Comparison of ENCODE assay signal across 8 cellular contexts in the genomic region with DNA sequence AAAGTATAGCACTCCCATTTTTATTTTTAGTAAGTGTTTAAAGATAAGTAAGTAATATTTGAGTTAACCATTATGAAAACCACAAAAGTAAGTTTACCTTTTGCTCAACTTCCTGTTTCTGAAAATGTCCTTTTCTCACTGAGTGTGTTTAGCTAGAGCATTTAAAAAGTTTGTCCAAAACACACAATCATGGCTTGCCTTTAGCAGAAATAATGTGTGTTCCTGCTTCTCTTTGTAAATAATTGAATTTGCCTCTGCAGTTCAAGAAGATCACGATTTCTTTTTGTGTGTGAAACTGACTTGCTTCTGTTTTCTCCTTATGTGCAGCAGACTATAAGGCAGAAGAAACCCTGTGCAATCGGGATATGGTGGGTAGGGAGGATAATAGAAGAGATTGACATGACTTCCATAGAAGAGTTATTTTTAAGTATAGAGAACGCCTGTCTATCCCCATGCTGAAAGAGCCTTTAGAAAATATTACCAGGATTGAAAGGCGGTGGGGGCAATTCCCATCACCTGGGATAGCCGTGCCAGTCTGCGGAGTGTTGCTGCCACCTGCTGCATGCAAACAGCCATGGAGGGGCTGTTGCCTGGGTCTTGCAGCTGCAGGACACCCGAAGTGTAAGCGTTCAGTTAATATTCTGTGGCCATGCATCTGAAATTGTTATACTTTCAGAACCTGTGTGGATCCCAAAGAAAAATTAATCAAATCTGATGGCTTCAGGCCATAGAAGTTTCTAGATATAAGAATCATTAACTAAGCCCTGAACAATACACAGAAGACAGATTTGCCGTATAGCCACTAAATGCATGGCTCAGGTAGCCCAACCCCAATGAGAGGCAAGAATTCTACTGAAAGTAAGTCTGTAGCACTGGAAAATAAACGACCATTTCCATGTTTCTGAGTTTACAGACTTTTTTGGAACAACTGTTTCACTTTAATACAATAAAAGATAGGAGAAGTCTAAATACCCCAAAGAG. TPM values are rescaled to one million over a fixed set of nuclear protein-coding genes. Genes with fewer than 3 reads are reported as not detected.
DNase-seq lines count a peak whose midpoint lies in the region; ATAC-seq, FAIRE-seq and TF ChIP-seq lines count a peak whose summit lies in the region.

No MANE protein-coding gene starts in this region.

- no peaks in the 10 kb centered on the region for H4K20me1 ChIP-seq in keratinocyte (ENCODE audit: control insufficient read depth, extremely low read depth, insufficient read depth, low read length)

- peak; percentile 61 to 88 (median 76) for TF ChIP-seq CTCF in keratinocyte (optimal IDR thresholded peaks at IDR 0.05 in 1 of 3, IDR thresholded peaks at IDR 0.05 in 1 of 3, conservative IDR thresholded peaks at IDR 0.05 in 1 of 3; ENCODE audit: extremely low read depth in 1 of 3, insufficient read depth in 2 of 3, low read length in 3 of 3)

- no peak overlapping the region for H3K4me3 ChIP-seq in keratinocyte (ENCODE audit: control insufficient read depth in 2 of 3, extremely low read depth in 1 of 3, insufficient read depth in 2 of 3, low read depth in 1 of 3, low read length in 3 of 3)

- H3K36me3 ChIP-seq in keratinocyte (ENCODE audit: control insufficient read depth in 2 of 2, extremely low read depth in 1 of 2, insufficient read depth in 2 of 2, low read length in 2 of 2): no peaks in the 10 kb centered on the region

- no peak overlapping the region for H2AFZ ChIP-seq in keratinocyte (ENCODE audit: control insufficient read depth, low read length)

- H3K4me1 ChIP-seq in keratinocyte (ENCODE audit: control insufficient read depth, extremely low read depth, insufficient read depth, low read length): peaks cover 13% of the 10 kb centered on the region

- ATAC-seq in GM21528 (IDR thresholded peaks at IDR 0.05; ENCODE audit: low FRiP score, unreplicated experiment): peak; percentile 81

- H3K9ac ChIP-seq in keratinocyte (ENCODE audit: control insufficient read depth, extremely low read depth, insufficient read depth, low read length): no peak overlapping the region

- H3K27ac ChIP-seq in keratinocyte (ENCODE audit: control insufficient read depth, insufficient read depth, low read length): no peak overlapping the region

- no peaks in the 10 kb centered on the region for H3K27me3 ChIP-seq in keratinocyte (ENCODE audit: control insufficient read depth, extremely low read depth, insufficient read depth, low read length)

- H3K9me1 ChIP-seq in keratinocyte (ENCODE audit: control insufficient read depth, extremely low read depth, insufficient read depth, low read length): no peaks in the 10 kb centered on the region

- H3K79me2 ChIP-seq in keratinocyte (ENCODE audit: control insufficient read depth, insufficient read depth, low read length): no peaks in the 10 kb centered on the region

- no peak for FAIRE-seq in keratinocyte (lab: Jason Lieb, UNC)

- H3K9me3 ChIP-seq in keratinocyte (ENCODE audit: control insufficient read depth, low read depth, low read length): no peaks in the 10 kb centered on the region

- dilution Hi-C loops in keratinocyte (cut with MboI; ENCODE audit: extremely low pct_ligation_motif_present, low sequenced_read_pairs): no loop called here

- H3K4me2 ChIP-seq in keratinocyte (ENCODE audit: control insufficient read depth, extremely low read depth, insufficient read depth, low read depth, low read length): no peak overlapping the region

- peak; percentile 50 for DNase-seq in GF-D8 (lab: John Stamatoyannopoulos, UW)
- DNase-seq in HT1080 (ENCODE audit: low read depth): peak; percentile 39
- peak; percentile 47 for DNase-seq in SKM-1 treated with dmso at 0.1 percent for 144 hours (lab: John Stamatoyannopoulos, UW; ENCODE audit: unreplicated experiment)
- peak; percentile 49 for DNase-seq in amniotic epithelial cell (ENCODE audit: low read depth)
- no peak for DNase-seq in keratinocyte (ENCODE audit: low read depth, low spot score)
- peak; percentile 73 for DNase-seq in stimulated activated CD4-positive, alpha-beta T cell treated with anti-CD3 and anti-CD28 coated beads, Interleukin-4, amount 100 ng/mL, for 24 hours
- DNase-seq in hepatic stellate cell (ENCODE audit: low spot score): no peak

RNA-seq across cellular contexts. Expression of gene CD96, which starts 2.4 kb away (rescaled TPM):
- total RNA-seq in HT1080 (2014; rRNA removed; shearing (Covaris generic)): 0.07 and 0.14 TPM in 2 replicates
- polyA plus RNA-seq in HT1080 (2015; cell fraction: cytosol; rRNA removed): 0.07 and 0.09 TPM in 2 replicates
- polyA plus RNA-seq in HT1080 (2015; cell fraction: nucleus; rRNA removed): 0.18 and 1.3 TPM in 2 replicates
- 0.08 to 0.14 TPM (median 0.13 TPM) in 3 replicates for polyA plus RNA-seq in keratinocyte
- not detected for polyA plus RNA-seq in keratinocyte (2011; ENCODE audit: low read depth)
- 0.06 and 0.21 TPM in 2 replicates for polyA plus RNA-seq in keratinocyte (2011; cell fraction: cytosol; rRNA removed)
- 0.03 and 0.14 TPM in 2 replicates for polyA plus RNA-seq in keratinocyte (2011; cell fraction: nucleus; rRNA removed)
- 0.07 and 0.18 TPM in 2 replicates for polyA plus RNA-seq in keratinocyte (2012; ENCODE audit: low replicate concordance)
- polyA minus RNA-seq in keratinocyte: 0.10 TPM in 1 of 3 replicates, not detected in the others
- not detected for polyA minus RNA-seq in keratinocyte (2011; cell fraction: cytosol; rRNA and poly(A)+ RNA removed)
- not detected in 2 replicates for polyA minus RNA-seq in keratinocyte (2011; cell fraction: nucleus; rRNA and poly(A)+ RNA removed)

RNA-seq across cellular contexts. Expression of gene ZBED2, which starts 55.5 kb away (rescaled TPM):
- 0.14 and 0.20 TPM in 2 replicates for total RNA-seq in HT1080 (2014; rRNA removed; shearing (Covaris generic))
- polyA plus RNA-seq in HT1080 (2015; cell fraction: cytosol; rRNA removed): 0.25 and 0.34 TPM in 2 replicates
- polyA plus RNA-seq in HT1080 (2015; cell fraction: nucleus; rRNA removed): 0.35 and 0.99 TPM in 2 replicates
- polyA plus RNA-seq in keratinocyte: 81.8 to 124 TPM (median 120 TPM) in 3 replicates
- 15.2 TPM for polyA plus RNA-seq in keratinocyte (2011; ENCODE audit: low read depth)
- 92.8 and 126 TPM in 2 replicates for polyA plus RNA-seq in keratinocyte (2011; cell fraction: cytosol; rRNA removed)
- polyA plus RNA-seq in keratinocyte (2011; cell fraction: nucleus; rRNA removed): 110 and 127 TPM in 2 replicates
- polyA plus RNA-seq in keratinocyte (2012; ENCODE audit: low replicate concordance): 34.1 and 119 TPM in 2 replicates
- 42.4 to 73.9 TPM (median 48.8 TPM) in 3 replicates for polyA minus RNA-seq in keratinocyte
- polyA minus RNA-seq in keratinocyte (2011; cell fraction: cytosol; rRNA and poly(A)+ RNA removed): 60.4 TPM
- 33.4 and 52.2 TPM in 2 replicates for polyA minus RNA-seq in keratinocyte (2011; cell fraction: nucleus; rRNA and poly(A)+ RNA removed)

Comparison
In these comparisons a context has a peak if more than half of its experiments do, and no peak if none do; other contexts are left out.
1. DNase-seq: peak in GF-D8 (single experiment), HT1080 (single experiment), SKM-1 treated with dmso at 0.1 percent for 144 hours (single experiment), amniotic epithelial cell (single experiment) and stimulated activated CD4-positive, alpha-beta T cell treated with anti-CD3 and anti-CD28 coated beads, Interleukin-4, amount 100 ng/mL, for 24 hours (single experiment); none in keratinocyte (single experiment) and hepatic stellate cell (single experiment).